In the genomic region with DNA sequence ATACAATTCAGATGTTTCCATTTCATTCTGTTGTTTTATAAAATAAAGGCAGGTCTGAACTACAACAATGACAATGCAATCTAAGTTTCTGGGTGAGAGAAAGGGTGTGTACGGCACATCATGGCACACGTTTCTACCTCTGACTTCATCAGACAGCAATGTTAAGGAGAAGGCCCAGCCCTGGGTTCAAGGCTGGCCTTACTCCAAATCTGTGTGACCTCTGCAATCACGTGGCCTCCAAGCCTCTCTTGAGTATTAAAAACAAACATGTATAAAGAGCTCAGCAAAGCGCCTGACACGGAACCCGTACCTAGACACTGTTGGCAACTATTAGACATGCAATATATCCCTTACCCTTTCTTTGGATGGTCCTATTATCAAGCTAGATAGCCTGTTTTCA, we compare ENCODE assay signal across 19 cellular contexts.
DNase-seq lines count a peak whose midpoint lies in the region; ATAC-seq and TF ChIP-seq lines count a peak whose summit lies in the region.
"Had no signal": no experiment of that assay in that cellular context is flagged by ENCODE, and none has a peak within 500 bp of the region (broad histone marks: within the 10 kb centered on the region; RNA-seq: fewer than 3 reads in every experiment).

No MANE protein-coding gene starts in this region.

- no peak for TF ChIP-seq POLR2A in heart left ventricle (IDR thresholded peaks at IDR 0.05)
- no peak for TF ChIP-seq POLR2A in thyroid gland (IDR thresholded peaks at IDR 0.05)

- H3K4me1 ChIP-seq in heart left ventricle (peaks cover 0 to 34% (median 30%) of the 10 kb centered on the region in 12 donors), right atrium auricular region (peaks cover 0 to 29% of the 10 kb centered on the region in 2 donors), thyroid gland (peaks cover 9 to 22% of the 10 kb centered on the region in 2 donors)

- H3K36me3 ChIP-seq in heart left ventricle: peaks cover 0 to 99% (median 96%) of the 10 kb centered on the region in 9 donors
- H3K36me3 ChIP-seq in right atrium auricular region: peaks cover 69% of the 10 kb centered on the region
- peaks cover 51 to 62% of the 10 kb centered on the region in 2 donors for H3K36me3 ChIP-seq in thyroid gland
- peaks cover 87% of the 10 kb centered on the region for H3K36me3 ChIP-seq in MG63

- intact Hi-C loops in heart left ventricle (cut with DNase I): loop anchor here in 3 of 10 donors (5.0 to 10.0 kb wide), 3 partner anchors 47 to 115 kb away; partner anchors contain the start of gene LARP4B (in 1 of the 3)
- intact Hi-C loops in thyroid gland (cut with DNase I): no loop called here

- H3K9me3 ChIP-seq in heart left ventricle (no peaks in the 10 kb centered on the region), right atrium auricular region (no peaks in the 10 kb centered on the region), thyroid gland (no peaks in the 10 kb centered on the region), MG63 (no peaks in the 10 kb centered on the region)
- H3K9me3 ChIP-seq: BLaER1 had no signal

- WGBS in heart left ventricle, 4 donors: 43 to 54% (median 45%) methylated on average over 6 of the region's 6 CpGs
- WGBS in thyroid gland, 2 donors: 64 to 66% methylated on average over 6 of the region's 6 CpGs

- no peak for TF ChIP-seq CTCF in heart left ventricle (IDR thresholded peaks at IDR 0.05)
- TF ChIP-seq CTCF in right atrium auricular region (IDR thresholded peaks at IDR 0.05): no peak
- no peak for TF ChIP-seq CTCF in epithelial cell of esophagus (IDR thresholded peaks at IDR 0.05; ENCODE audit: insufficient read depth, low read depth, low read length, missing control alignments)
- no peak for TF ChIP-seq CTCF in thyroid gland (IDR thresholded peaks at IDR 0.05)

- H3K4me3 ChIP-seq in heart left ventricle: no peak overlapping the region
- H3K4me3 ChIP-seq in right atrium auricular region: no peak overlapping the region
- H3K4me3 ChIP-seq in epithelial cell of esophagus (ENCODE audit: low read length): no peak overlapping the region
- H3K4me3 ChIP-seq in thyroid gland (replicated peaks in 1 of 3): no peak overlapping the region
- no peak overlapping the region for H3K4me3 ChIP-seq in MG63
- H3K4me3 ChIP-seq: BLaER1, GM12878 had no signal

- no peaks in the 10 kb centered on the region for H3K27me3 ChIP-seq in heart left ventricle
- no peaks in the 10 kb centered on the region for H3K27me3 ChIP-seq in right atrium auricular region
- no peaks in the 10 kb centered on the region for H3K27me3 ChIP-seq in thyroid gland
- no peaks in the 10 kb centered on the region for H3K27me3 ChIP-seq in MG63
- H3K27me3 ChIP-seq: BLaER1 had no signal

- peak in 3 of 4 donors; percentile 8 to 42 (median 38) for ATAC-seq in heart left ventricle
- ATAC-seq in GM18909 (IDR thresholded peaks at IDR 0.05; ENCODE audit: poor library complexity, unreplicated experiment): no peak
- ATAC-seq: CD8-positive, alpha-beta T cell; GM12878; PC-3 had no signal

- no peak for DNase-seq in heart left ventricle
- DNase-seq in right atrium auricular region (ENCODE audit: low spot score): no peak
- peak; percentile 24 for DNase-seq in epithelial cell of esophagus (ENCODE audit: low read depth)
- peak; percentile 46 for DNase-seq in mucosa of gallbladder (ENCODE audit: low spot score)
- no peak for DNase-seq in thyroid gland
- no peak for DNase-seq in MG63
- DNase-seq in activated CD4-positive, alpha-beta T cell treated with anti-CD3 and anti-CD28 coated beads, Interleukin-2, amount 50 U/mL, for 1 hour: no peak
- DNase-seq: CD8-positive, alpha-beta T cell; DMS79 treated with DMSO at 0.1 percent for 48 hours; NCI-H1092; NCI-H146; NCI-H2081; NCI-H510A treated with DMSO at 0.1 percent for 48 hours; NCI-H82; PC-3 had no signal

- H3K27ac ChIP-seq in heart left ventricle (peak overlapping the region in 4 of 12 donors; percentile 21 to 55 (median 40)), right atrium auricular region (no peak overlapping the region), thyroid gland (peak overlapping the region in 2 of 3 donors; percentile 10 to 57)
- H3K27ac ChIP-seq: BLaER1, RWPE1 had no signal

Comparison
In these comparisons a context has a peak if more than half of its experiments do, and no peak if none do; other contexts are left out.
1. DNase-seq: peak in epithelial cell of esophagus (single experiment) and mucosa of gallbladder (single experiment); none in heart left ventricle (0 of 5), right atrium auricular region (single experiment), thyroid gland (0 of 2), MG63 (single experiment) and activated CD4-positive, alpha-beta T cell treated with anti-CD3 and anti-CD28 coated beads, Interleukin-2, amount 50 U/mL, for 1 hour (single experiment).
2. H3K27ac ChIP-seq: peak in thyroid gland (2 of 3); none in right atrium auricular region (0 of 2).